ENCODE assay signal across 1 cellular context in the genomic region with DNA sequence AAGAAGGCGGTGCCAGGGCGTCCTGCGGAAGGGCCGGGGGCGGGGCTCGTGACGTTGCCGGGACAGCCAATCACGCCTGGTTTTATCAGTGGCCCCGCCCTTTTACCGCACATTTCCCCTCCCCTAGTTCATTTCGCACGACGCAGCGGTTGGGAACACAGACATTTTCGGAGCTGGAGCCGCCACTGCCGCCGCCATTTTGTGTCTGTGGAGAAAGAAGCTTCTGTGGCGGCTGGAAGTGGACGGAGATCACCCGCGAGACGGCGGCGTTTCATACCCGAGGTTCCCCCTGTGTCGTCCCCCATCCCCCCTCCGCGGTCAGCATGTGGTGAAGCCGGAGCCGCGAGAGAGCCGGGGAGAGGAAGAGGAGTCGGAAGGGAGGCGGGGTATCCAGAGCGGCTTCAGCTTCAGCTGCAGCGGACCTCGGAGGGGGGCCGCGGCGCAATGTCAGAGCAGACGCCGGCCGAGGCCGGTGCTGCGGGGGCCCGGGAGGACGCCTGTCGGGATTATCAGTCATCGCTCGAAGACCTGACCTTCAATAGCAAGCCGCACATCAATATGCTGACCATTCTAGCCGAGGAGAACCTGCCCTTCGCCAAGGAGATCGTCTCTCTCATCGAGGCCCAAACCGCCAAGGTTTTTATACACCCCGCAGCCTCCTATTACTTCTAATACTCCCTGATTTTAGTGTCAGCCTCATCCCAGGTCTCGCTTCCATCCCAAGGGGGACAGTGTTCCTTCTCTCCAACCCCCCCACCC.
TF ChIP-seq lines count a peak whose summit lies in the region.

A gene with protein sequence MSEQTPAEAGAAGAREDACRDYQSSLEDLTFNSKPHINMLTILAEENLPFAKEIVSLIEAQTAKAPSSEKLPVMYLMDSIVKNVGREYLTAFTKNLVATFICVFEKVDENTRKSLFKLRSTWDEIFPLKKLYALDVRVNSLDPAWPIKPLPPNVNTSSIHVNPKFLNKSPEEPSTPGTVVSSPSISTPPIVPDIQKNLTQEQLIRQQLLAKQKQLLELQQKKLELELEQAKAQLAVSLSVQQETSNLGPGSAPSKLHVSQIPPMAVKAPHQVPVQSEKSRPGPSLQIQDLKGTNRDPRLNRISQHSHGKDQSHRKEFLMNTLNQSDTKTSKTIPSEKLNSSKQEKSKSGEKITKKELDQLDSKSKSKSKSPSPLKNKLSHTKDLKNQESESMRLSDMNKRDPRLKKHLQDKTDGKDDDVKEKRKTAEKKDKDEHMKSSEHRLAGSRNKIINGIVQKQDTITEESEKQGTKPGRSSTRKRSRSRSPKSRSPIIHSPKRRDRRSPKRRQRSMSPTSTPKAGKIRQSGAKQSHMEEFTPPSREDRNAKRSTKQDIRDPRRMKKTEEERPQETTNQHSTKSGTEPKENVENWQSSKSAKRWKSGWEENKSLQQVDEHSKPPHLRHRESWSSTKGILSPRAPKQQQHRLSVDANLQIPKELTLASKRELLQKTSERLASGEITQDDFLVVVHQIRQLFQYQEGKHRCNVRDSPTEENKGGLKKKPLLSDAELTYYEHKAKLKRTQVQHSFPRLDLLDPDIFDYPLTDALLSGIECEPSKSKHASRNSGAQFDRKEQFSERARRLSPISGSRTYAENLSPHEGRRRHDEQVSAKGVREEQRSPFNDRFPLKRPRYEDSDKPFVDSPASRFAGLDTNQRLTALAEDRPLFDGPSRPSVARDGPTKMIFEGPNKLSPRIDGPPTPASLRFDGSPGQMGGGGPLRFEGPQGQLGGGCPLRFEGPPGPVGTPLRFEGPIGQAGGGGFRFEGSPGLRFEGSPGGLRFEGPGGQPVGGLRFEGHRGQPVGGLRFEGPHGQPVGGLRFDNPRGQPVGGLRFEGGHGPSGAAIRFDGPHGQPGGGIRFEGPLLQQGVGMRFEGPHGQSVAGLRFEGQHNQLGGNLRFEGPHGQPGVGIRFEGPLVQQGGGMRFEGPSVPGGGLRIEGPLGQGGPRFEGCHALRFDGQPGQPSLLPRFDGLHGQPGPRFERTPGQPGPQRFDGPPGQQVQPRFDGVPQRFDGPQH (N-terminal part only) (plus strand): TSS at position 136 of the 759 bp plus-strand sequence. CDS start 309 bp downstream, at position 445.

TF ChIP-seq in K562, 482 proteins besides CTCF, POLR2A, EP300 and RAD21 (continued from another document and continues in another):
- TF ChIP-seq, protein P1, sequence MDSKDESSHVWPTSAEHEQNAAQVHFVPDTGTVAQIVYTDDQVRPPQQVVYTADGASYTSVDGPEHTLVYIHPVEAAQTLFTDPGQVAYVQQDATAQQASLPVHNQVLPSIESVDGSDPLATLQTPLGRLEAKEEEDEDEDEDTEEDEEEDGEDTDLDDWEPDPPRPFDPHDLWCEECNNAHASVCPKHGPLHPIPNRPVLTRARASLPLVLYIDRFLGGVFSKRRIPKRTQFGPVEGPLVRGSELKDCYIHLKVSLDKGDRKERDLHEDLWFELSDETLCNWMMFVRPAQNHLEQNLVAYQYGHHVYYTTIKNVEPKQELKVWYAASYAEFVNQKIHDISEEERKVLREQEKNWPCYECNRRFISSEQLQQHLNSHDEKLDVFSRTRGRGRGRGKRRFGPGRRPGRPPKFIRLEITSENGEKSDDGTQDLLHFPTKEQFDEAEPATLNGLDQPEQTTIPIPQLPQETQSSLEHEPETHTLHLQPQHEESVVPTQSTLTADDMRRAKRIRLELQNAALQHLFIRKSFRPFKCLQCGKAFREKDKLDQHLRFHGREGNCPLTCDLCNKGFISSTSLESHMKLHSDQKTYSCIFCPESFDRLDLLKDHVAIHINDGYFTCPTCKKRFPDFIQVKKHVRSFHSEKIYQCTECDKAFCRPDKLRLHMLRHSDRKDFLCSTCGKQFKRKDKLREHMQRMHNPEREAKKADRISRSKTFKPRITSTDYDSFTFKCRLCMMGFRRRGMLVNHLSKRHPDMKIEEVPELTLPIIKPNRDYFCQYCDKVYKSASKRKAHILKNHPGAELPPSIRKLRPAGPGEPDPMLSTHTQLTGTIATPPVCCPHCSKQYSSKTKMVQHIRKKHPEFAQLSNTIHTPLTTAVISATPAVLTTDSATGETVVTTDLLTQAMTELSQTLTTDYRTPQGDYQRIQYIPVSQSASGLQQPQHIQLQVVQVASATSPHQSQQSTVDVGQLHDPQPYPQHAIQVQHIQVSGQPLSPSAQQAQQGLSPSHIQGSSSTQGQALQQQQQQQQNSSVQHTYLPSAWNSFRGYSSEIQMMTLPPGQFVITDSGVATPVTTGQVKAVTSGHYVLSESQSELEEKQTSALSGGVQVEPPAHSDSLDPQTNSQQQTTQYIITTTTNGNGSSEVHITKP (IDR thresholded peaks at IDR 0.05; ENCODE audit: partially characterized antibody) = no peak
- TF ChIP-seq POU5F1 (IDR thresholded peaks at IDR 0.05; ENCODE audit: borderline replicate concordance, low read depth, low read length, partially characterized antibody) = no peak
- no peak for TF ChIP-seq ESRRB (CRISPR knock-in tag; IDR thresholded peaks at IDR 0.05; ENCODE audit: borderline replicate concordance)
- peak; percentile 56 for TF ChIP-seq EP400 (IDR thresholded peaks at IDR 0.05)
- peak; percentile 89 for TF ChIP-seq HNRNPLL (IDR thresholded peaks at IDR 0.05; ENCODE audit: low read depth, low read length, poor library complexity, severe bottlenecking)
- TF ChIP-seq, protein P2, sequence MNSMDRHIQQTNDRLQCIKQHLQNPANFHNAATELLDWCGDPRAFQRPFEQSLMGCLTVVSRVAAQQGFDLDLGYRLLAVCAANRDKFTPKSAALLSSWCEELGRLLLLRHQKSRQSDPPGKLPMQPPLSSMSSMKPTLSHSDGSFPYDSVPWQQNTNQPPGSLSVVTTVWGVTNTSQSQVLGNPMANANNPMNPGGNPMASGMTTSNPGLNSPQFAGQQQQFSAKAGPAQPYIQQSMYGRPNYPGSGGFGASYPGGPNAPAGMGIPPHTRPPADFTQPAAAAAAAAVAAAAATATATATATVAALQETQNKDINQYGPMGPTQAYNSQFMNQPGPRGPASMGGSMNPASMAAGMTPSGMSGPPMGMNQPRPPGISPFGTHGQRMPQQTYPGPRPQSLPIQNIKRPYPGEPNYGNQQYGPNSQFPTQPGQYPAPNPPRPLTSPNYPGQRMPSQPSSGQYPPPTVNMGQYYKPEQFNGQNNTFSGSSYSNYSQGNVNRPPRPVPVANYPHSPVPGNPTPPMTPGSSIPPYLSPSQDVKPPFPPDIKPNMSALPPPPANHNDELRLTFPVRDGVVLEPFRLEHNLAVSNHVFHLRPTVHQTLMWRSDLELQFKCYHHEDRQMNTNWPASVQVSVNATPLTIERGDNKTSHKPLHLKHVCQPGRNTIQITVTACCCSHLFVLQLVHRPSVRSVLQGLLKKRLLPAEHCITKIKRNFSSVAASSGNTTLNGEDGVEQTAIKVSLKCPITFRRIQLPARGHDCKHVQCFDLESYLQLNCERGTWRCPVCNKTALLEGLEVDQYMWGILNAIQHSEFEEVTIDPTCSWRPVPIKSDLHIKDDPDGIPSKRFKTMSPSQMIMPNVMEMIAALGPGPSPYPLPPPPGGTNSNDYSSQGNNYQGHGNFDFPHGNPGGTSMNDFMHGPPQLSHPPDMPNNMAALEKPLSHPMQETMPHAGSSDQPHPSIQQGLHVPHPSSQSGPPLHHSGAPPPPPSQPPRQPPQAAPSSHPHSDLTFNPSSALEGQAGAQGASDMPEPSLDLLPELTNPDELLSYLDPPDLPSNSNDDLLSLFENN (IDR thresholded peaks at IDR 0.05; ENCODE audit: low read depth in 2 of 2, low read length in 2 of 2) = 0 out of 4 replicates have a peak, but pooled peaks of 1 of the 2 experiments have one; percentile 42
- TF ChIP-seq, protein P3, sequence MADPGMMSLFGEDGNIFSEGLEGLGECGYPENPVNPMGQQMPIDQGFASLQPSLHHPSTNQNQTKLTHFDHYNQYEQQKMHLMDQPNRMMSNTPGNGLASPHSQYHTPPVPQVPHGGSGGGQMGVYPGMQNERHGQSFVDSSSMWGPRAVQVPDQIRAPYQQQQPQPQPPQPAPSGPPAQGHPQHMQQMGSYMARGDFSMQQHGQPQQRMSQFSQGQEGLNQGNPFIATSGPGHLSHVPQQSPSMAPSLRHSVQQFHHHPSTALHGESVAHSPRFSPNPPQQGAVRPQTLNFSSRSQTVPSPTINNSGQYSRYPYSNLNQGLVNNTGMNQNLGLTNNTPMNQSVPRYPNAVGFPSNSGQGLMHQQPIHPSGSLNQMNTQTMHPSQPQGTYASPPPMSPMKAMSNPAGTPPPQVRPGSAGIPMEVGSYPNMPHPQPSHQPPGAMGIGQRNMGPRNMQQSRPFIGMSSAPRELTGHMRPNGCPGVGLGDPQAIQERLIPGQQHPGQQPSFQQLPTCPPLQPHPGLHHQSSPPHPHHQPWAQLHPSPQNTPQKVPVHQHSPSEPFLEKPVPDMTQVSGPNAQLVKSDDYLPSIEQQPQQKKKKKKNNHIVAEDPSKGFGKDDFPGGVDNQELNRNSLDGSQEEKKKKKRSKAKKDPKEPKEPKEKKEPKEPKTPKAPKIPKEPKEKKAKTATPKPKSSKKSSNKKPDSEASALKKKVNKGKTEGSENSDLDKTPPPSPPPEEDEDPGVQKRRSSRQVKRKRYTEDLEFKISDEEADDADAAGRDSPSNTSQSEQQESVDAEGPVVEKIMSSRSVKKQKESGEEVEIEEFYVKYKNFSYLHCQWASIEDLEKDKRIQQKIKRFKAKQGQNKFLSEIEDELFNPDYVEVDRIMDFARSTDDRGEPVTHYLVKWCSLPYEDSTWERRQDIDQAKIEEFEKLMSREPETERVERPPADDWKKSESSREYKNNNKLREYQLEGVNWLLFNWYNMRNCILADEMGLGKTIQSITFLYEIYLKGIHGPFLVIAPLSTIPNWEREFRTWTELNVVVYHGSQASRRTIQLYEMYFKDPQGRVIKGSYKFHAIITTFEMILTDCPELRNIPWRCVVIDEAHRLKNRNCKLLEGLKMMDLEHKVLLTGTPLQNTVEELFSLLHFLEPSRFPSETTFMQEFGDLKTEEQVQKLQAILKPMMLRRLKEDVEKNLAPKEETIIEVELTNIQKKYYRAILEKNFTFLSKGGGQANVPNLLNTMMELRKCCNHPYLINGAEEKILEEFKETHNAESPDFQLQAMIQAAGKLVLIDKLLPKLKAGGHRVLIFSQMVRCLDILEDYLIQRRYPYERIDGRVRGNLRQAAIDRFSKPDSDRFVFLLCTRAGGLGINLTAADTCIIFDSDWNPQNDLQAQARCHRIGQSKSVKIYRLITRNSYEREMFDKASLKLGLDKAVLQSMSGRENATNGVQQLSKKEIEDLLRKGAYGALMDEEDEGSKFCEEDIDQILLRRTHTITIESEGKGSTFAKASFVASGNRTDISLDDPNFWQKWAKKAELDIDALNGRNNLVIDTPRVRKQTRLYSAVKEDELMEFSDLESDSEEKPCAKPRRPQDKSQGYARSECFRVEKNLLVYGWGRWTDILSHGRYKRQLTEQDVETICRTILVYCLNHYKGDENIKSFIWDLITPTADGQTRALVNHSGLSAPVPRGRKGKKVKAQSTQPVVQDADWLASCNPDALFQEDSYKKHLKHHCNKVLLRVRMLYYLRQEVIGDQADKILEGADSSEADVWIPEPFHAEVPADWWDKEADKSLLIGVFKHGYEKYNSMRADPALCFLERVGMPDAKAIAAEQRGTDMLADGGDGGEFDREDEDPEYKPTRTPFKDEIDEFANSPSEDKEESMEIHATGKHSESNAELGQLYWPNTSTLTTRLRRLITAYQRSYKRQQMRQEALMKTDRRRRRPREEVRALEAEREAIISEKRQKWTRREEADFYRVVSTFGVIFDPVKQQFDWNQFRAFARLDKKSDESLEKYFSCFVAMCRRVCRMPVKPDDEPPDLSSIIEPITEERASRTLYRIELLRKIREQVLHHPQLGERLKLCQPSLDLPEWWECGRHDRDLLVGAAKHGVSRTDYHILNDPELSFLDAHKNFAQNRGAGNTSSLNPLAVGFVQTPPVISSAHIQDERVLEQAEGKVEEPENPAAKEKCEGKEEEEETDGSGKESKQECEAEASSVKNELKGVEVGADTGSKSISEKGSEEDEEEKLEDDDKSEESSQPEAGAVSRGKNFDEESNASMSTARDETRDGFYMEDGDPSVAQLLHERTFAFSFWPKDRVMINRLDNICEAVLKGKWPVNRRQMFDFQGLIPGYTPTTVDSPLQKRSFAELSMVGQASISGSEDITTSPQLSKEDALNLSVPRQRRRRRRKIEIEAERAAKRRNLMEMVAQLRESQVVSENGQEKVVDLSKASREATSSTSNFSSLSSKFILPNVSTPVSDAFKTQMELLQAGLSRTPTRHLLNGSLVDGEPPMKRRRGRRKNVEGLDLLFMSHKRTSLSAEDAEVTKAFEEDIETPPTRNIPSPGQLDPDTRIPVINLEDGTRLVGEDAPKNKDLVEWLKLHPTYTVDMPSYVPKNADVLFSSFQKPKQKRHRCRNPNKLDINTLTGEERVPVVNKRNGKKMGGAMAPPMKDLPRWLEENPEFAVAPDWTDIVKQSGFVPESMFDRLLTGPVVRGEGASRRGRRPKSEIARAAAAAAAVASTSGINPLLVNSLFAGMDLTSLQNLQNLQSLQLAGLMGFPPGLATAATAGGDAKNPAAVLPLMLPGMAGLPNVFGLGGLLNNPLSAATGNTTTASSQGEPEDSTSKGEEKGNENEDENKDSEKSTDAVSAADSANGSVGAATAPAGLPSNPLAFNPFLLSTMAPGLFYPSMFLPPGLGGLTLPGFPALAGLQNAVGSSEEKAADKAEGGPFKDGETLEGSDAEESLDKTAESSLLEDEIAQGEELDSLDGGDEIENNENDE (IDR thresholded peaks at IDR 0.05; ENCODE audit: low read depth, low read length) = no peak
- TF ChIP-seq TEAD4 (IDR thresholded peaks at IDR 0.05; ENCODE audit: low read length) = peak; percentile 78
- TF ChIP-seq TEAD4 (CRISPR knock-in tag; IDR thresholded peaks at IDR 0.05; ENCODE audit: borderline replicate concordance) = no peak
- TF ChIP-seq MEF2D (tag; conservative IDR thresholded peaks at IDR 0.05; ENCODE audit: low read depth) = no peak
- TF ChIP-seq KLF13 (tag; IDR thresholded peaks at IDR 0.05; ENCODE audit: borderline replicate concordance, low read depth) = no peak
- TF ChIP-seq POLR2H (tag; IDR thresholded peaks at IDR 0.05; ENCODE audit: low read depth) = peak; percentile 97
- TF ChIP-seq RBFOX2 (IDR thresholded peaks at IDR 0.05; ENCODE audit: low read depth, low read length) = peak; percentile 100
- no peak for TF ChIP-seq NR3C1 (CRISPR knock-in tag; IDR thresholded peaks at IDR 0.05)
- TF ChIP-seq PHF21A (IDR thresholded peaks at IDR 0.05; ENCODE audit: borderline replicate concordance, low read depth) = no peak
- TF ChIP-seq, protein P4, sequence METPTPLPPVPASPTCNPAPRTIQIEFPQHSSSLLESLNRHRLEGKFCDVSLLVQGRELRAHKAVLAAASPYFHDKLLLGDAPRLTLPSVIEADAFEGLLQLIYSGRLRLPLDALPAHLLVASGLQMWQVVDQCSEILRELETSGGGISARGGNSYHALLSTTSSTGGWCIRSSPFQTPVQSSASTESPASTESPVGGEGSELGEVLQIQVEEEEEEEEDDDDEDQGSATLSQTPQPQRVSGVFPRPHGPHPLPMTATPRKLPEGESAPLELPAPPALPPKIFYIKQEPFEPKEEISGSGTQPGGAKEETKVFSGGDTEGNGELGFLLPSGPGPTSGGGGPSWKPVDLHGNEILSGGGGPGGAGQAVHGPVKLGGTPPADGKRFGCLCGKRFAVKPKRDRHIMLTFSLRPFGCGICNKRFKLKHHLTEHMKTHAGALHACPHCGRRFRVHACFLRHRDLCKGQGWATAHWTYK (CRISPR knock-in tag; IDR thresholded peaks at IDR 0.05) = peak; percentile 82
